In the genomic region with DNA sequence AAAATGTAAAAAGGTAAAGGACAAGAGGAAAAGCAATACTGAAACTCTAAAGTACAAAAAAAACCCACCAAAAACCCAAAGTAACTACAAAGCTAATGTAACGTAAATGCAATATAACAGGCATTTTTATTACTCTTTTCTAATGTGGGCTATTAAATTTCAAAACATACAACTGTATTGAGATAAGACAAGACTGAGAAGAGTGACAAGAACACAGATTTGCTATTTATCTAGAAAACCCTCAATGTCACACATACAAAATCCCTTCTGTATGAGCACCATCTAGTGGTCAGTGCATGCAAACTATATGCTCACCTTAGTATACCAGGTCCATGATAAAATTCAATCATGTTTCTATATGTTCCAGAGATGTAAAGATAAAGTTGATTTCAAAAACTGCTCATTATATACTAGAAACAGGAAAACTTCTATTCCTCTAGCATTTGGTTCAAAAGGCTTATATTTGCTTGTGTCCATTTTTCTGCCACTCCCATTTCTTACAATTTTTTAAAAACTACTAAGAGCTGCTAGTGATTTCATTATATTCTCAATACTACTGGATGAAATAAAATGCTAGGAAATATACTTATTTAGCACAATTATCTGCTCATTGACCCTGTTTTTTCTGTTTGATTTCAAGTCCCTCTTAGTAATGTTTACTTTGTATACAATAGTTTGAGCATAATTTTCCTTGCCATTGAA, we compare ENCODE assay signal across 9 cellular contexts.
DNase-seq lines count a peak whose midpoint lies in the region; ATAC-seq and TF ChIP-seq lines count a peak whose summit lies in the region.
"Had no signal": no experiment of that assay in that cellular context is flagged by ENCODE, and none has a peak within 500 bp of the region (broad histone marks: within the 10 kb centered on the region; RNA-seq: fewer than 3 reads in every experiment).

No MANE protein-coding gene starts in this region.

- no peaks in the 10 kb centered on the region for H3K36me3 ChIP-seq in esophagus muscularis mucosa

- peaks cover 6% of the 10 kb centered on the region for H3K4me1 Mint-ChIP-seq in nephron

- no peaks in the 10 kb centered on the region for H3K9me3 Mint-ChIP-seq in nephron

- 76% methylated on average over 1 of the region's 1 CpG for WGBS in esophagus muscularis mucosa

- peaks cover 10% of the 10 kb centered on the region for H3K36me3 Mint-ChIP-seq in nephron (ENCODE audit: low read depth)

- H3K27ac Mint-ChIP-seq in nephron, result no peak overlapping the region
- H3K27ac Mint-ChIP-seq: activated naive CD8-positive, alpha-beta T cell had no signal

- intact Hi-C loops in esophagus muscularis mucosa (cut with DNase I), result loop anchor here (2.0 to 10.0 kb wide), 2 partner anchors 182 to 208 kb away; no protein-coding TSS in a partner anchor

- no peak overlapping the region for H3K27ac ChIP-seq in esophagus muscularis mucosa (replicated peaks in 1 of 4)

- DNase-seq in SIG-M5 treated with dmso at 0.1 percent for 504 hours (lab: John Stamatoyannopoulos, UW; ENCODE audit: unreplicated experiment) (peak; percentile 74), SIG-M5 (lab: John Stamatoyannopoulos, UW) (no peak), NCI-H1694 (lab: John Stamatoyannopoulos, UW) (peak; percentile 88), SW 1271 (lab: John Stamatoyannopoulos, UW) (peak; percentile 11 to 62), esophagus muscularis mucosa (ENCODE audit: extremely low spot score) (no peak)

- H3K4me3 ChIP-seq in esophagus muscularis mucosa, result no peak overlapping the region

- TF ChIP-seq CTCF in esophagus muscularis mucosa (IDR thresholded peaks at IDR 0.05), result peak; percentile 61 to 82 (median 72)
- TF ChIP-seq CTCF in nephron (IDR thresholded peaks at IDR 0.05; ENCODE audit: unreplicated experiment in 3 of 3), result peak; percentile 71 to 84 (median 76)

- no peaks in the 10 kb centered on the region for H3K4me1 ChIP-seq in esophagus muscularis mucosa

- H3K27me3 ChIP-seq in esophagus muscularis mucosa, result no peaks in the 10 kb centered on the region

- no peak for TF ChIP-seq POLR2A in esophagus muscularis mucosa (IDR thresholded peaks at IDR 0.05; ENCODE audit: low read depth)

- H3K4me3 Mint-ChIP-seq in nephron, result no peak overlapping the region
- H3K4me3 Mint-ChIP-seq: activated naive CD8-positive, alpha-beta T cell had no signal

- no peak for TF ChIP-seq EP300 in esophagus muscularis mucosa (IDR thresholded peaks at IDR 0.05)

- ATAC-seq in GM21737 (IDR thresholded peaks at IDR 0.05; ENCODE audit: unreplicated experiment) (peak; percentile 65), GM19023 (IDR thresholded peaks at IDR 0.05; ENCODE audit: unreplicated experiment) (no peak)

- no peaks in the 10 kb centered on the region for H3K27me3 Mint-ChIP-seq in nephron (ENCODE audit: low read depth)
- H3K27me3 Mint-ChIP-seq: activated naive CD8-positive, alpha-beta T cell had no signal

- H3K9me3 ChIP-seq in esophagus muscularis mucosa, result no peaks in the 10 kb centered on the region

Comparison
In these comparisons a context has a peak if more than half of its experiments do, and no peak if none do; other contexts are left out.
1. DNase-seq: peak in SIG-M5 treated with dmso at 0.1 percent for 504 hours (single experiment), NCI-H1694 (single experiment) and SW 1271 (2 of 2); none in SIG-M5 (single experiment) and esophagus muscularis mucosa (single experiment).